1 cellular context compared by ENCODE assay signal in the genomic region with DNA sequence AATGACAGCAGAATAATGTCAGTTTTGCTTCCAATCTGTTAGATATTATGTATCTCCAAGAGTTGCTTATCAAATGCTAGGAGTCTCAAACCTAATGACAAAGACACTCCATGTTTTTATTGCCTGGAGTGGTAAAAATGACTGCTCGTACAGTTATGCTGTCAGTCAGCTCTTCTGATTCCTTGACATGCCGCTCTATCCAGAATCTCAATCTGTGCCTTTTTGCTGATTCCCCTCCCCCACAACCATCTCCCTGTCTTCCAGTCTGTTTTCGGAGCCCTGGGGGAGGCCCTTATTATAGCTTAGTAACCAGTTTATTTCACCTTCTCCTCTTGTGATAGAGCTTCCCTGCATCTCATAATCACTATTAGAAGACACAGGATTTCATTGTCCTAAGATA.
TF ChIP-seq lines count a peak whose summit lies in the region.

No MANE protein-coding gene starts in this region.

TF ChIP-seq in GM12878, 131 proteins besides CTCF, POLR2A, EP300 and RAD21:
- no peak for TF ChIP-seq MTA3 (IDR thresholded peaks at IDR 0.05; ENCODE audit: borderline replicate concordance, low read length)
- TF ChIP-seq IRF4 (IDR thresholded peaks at IDR 0.05; ENCODE audit: low read depth, low read length): no peak
- no peak for TF ChIP-seq CBX3 (IDR thresholded peaks at IDR 0.05; ENCODE audit: borderline replicate concordance, low read depth)
- no peak for TF ChIP-seq CHD2 (IDR thresholded peaks at IDR 0.05; ENCODE audit: borderline replicate concordance, low read depth, low read length)
- TF ChIP-seq, protein P1, sequence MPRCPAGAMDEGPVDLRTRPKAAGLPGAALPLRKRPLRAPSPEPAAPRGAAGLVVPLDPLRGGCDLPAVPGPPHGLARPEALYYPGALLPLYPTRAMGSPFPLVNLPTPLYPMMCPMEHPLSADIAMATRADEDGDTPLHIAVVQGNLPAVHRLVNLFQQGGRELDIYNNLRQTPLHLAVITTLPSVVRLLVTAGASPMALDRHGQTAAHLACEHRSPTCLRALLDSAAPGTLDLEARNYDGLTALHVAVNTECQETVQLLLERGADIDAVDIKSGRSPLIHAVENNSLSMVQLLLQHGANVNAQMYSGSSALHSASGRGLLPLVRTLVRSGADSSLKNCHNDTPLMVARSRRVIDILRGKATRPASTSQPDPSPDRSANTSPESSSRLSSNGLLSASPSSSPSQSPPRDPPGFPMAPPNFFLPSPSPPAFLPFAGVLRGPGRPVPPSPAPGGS (IDR thresholded peaks at IDR 0.05; ENCODE audit: borderline replicate concordance, insufficient read depth, low read depth, low read length, poor library complexity, severe bottlenecking): no peak
- no peak for TF ChIP-seq BHLHE40 (IDR thresholded peaks at IDR 0.05; ENCODE audit: borderline replicate concordance in 1 of 2, low read depth in 2 of 2, low read length in 1 of 2)
- TF ChIP-seq, protein P2, sequence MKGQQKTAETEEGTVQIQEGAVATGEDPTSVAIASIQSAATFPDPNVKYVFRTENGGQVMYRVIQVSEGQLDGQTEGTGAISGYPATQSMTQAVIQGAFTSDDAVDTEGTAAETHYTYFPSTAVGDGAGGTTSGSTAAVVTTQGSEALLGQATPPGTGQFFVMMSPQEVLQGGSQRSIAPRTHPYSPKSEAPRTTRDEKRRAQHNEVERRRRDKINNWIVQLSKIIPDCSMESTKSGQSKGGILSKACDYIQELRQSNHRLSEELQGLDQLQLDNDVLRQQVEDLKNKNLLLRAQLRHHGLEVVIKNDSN (IDR thresholded peaks at IDR 0.05; ENCODE audit: borderline replicate concordance, extremely low read length, insufficient read depth, low read depth, low read length): no peak
- TF ChIP-seq STAT3 (IDR thresholded peaks at IDR 0.05; ENCODE audit: low read depth, low read length): no peak
- no peak for TF ChIP-seq FOXM1 (IDR thresholded peaks at IDR 0.05; ENCODE audit: low read depth, low read length)
- TF ChIP-seq RB1 (IDR thresholded peaks at IDR 0.05; ENCODE audit: borderline replicate concordance): no peak
- TF ChIP-seq, protein P3, sequence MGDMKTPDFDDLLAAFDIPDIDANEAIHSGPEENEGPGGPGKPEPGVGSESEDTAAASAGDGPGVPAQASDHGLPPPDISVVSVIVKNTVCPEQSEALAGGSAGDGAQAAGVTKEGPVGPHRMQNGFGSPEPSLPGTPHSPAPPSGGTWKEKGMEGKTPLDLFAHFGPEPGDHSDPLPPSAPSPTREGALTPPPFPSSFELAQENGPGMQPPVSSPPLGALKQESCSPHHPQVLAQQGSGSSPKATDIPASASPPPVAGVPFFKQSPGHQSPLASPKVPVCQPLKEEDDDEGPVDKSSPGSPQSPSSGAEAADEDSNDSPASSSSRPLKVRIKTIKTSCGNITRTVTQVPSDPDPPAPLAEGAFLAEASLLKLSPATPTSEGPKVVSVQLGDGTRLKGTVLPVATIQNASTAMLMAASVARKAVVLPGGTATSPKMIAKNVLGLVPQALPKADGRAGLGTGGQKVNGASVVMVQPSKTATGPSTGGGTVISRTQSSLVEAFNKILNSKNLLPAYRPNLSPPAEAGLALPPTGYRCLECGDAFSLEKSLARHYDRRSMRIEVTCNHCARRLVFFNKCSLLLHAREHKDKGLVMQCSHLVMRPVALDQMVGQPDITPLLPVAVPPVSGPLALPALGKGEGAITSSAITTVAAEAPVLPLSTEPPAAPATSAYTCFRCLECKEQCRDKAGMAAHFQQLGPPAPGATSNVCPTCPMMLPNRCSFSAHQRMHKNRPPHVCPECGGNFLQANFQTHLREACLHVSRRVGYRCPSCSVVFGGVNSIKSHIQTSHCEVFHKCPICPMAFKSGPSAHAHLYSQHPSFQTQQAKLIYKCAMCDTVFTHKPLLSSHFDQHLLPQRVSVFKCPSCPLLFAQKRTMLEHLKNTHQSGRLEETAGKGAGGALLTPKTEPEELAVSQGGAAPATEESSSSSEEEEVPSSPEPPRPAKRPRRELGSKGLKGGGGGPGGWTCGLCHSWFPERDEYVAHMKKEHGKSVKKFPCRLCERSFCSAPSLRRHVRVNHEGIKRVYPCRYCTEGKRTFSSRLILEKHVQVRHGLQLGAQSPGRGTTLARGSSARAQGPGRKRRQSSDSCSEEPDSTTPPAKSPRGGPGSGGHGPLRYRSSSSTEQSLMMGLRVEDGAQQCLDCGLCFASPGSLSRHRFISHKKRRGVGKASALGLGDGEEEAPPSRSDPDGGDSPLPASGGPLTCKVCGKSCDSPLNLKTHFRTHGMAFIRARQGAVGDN (IDR thresholded peaks at IDR 0.05): no peak
- no peak for TF ChIP-seq CHD4 (IDR thresholded peaks at IDR 0.05)
TF ChIP-seq in GM12878: peak in this region for 0.
